Comparison of ENCODE assay signal across 10 cellular contexts in the genomic region with DNA sequence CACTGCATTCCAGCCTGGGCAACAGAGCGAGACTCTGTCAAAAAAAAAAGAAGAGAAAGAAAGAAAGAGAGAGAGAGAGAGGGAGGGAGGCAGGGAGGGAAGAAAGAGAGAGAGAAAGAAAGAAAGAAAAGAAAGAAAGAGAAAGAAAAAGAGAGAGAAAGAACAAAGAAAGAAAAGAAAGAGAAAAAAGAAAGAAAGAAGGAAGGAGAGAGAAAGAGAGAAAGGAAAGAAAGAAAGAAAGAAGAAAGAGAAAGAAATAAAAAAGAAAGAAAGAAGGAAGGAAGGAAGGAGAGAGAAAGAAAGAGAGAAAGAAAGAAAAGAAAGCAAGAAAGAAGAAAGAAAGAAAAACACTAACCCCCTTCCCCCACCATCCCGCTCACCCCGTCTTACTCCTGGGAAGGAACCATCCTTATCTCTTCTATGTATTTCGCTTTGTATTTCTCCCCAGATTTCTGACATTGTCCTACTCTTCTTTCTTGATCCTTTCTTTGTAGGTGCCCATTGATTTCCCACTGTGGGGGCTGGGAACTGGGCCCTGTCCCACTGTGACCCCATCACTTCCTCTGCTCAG. TPM values are rescaled to one million over a fixed set of nuclear protein-coding genes. Genes with fewer than 3 reads are reported as not detected.
"Had no signal": no experiment of that assay in that cellular context is flagged by ENCODE, and none has a peak within 500 bp of the region (broad histone marks: within the 10 kb centered on the region; RNA-seq: fewer than 3 reads in every experiment).

No MANE protein-coding gene starts in this region.

- H3K4me2 ChIP-seq: GM23338 had no signal

- H3K4me3 ChIP-seq: GM23338 had no signal

- H2AFZ ChIP-seq: GM23338 had no signal

- H3K27ac ChIP-seq: HL-60 had no signal

- H3K9me3 Mint-ChIP-seq: GM23338, H9, HFFc6 had no signal

- FAIRE-seq: H1, H54 had no signal

- DNase-seq: H9, HCEC 1CT, HFFc6, IMR-90, KBM-7 had no signal

- H3K27ac Mint-ChIP-seq: GM23338, H9, HFFc6 had no signal

- H3K4me3 Mint-ChIP-seq: GM23338, H9, HFFc6 had no signal

- ATAC-seq: GM23338 had no signal

RNA-seq across cellular contexts. Expression of a gene that starts 20.9 kb away (rescaled TPM):
- total RNA-seq: HFFc6, HT1080, IMR-90 had no signal
- polyA plus RNA-seq: IMR-90 had no signal

RNA-seq across cellular contexts. Expression of a gene that starts 36.3 kb away (rescaled TPM):
- total RNA-seq: HFFc6, HT1080, IMR-90 had no signal
- polyA plus RNA-seq: IMR-90 had no signal
